1 cellular context compared by ENCODE assay signal in the genomic region with DNA sequence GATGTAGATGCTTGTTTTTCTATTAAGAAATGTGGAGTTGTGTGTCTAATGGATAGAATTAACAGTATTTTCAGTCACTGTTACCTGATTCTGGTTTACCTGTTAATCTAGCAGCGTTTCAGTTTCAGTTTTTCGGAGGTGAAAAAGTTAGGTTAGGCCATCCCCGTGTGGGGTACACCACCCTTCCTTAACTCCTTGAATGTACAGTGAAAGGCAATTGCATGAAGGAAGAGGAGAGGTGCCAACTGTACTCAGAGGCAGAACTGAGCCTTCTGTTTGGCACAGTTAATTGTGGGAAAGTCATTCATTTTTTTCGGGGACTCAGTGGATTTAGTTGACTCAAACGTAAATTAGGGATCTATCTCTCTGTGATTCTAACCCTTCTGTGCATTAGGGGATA.
TF ChIP-seq lines count a peak whose summit lies in the region.

No MANE protein-coding gene starts in this region.

TF ChIP-seq in GM12878, 131 proteins besides CTCF, POLR2A, EP300 and RAD21:
- TF ChIP-seq CEBPZ (IDR thresholded peaks at IDR 0.05; ENCODE audit: low read depth, low read length), result no peak
- no peak for TF ChIP-seq SUZ12 (IDR thresholded peaks at IDR 0.05; ENCODE audit: unreplicated experiment)
- TF ChIP-seq NBN (IDR thresholded peaks at IDR 0.05), result no peak
- no peak for TF ChIP-seq BRCA1 (IDR thresholded peaks at IDR 0.05; ENCODE audit: low read depth, low read length)
- no peak for TF ChIP-seq ZSCAN29 (IDR thresholded peaks at IDR 0.05)
- TF ChIP-seq RBBP5 (conservative IDR thresholded peaks at IDR 0.05), result no peak
- TF ChIP-seq TAF1 (IDR thresholded peaks at IDR 0.05; ENCODE audit: borderline replicate concordance, low read depth, low read length), result no peak
- TF ChIP-seq IKZF1 (conservative IDR thresholded peaks at IDR 0.05), result no peak
- TF ChIP-seq EED (IDR thresholded peaks at IDR 0.05; ENCODE audit: low read depth), result no peak
- no peak for TF ChIP-seq CBX5 (IDR thresholded peaks at IDR 0.05; ENCODE audit: low read depth)
- TF ChIP-seq HSF1 (IDR thresholded peaks at IDR 0.05; ENCODE audit: low read depth, low read length), result no peak
- no peak for TF ChIP-seq PAX5 (IDR thresholded peaks at IDR 0.05; ENCODE audit: borderline replicate concordance, low read depth, low read length)
TF ChIP-seq in GM12878: peak in this region for 0.
